In genomic region chr9:33289501-33289900, GRCh38 we compare ENCODE assay signal across 8 cellular contexts. TPM values are rescaled to one million over a fixed set of nuclear protein-coding genes. Genes with fewer than 3 reads are reported as not detected.
DNase-seq lines count a peak whose midpoint lies in the region; ATAC-seq and TF ChIP-seq lines count a peak whose summit lies in the region.

No MANE protein-coding gene starts in this region.

- H3K9me3 Mint-ChIP-seq in GM23338 (no peaks in the 10 kb centered on the region; the same call in 2 of the 3 replicates), natural killer cell (no peaks in the 10 kb centered on the region)

- H3K4me3 ChIP-seq in GM23338 = peak overlapping the region; percentile 83

- peaks cover 38% of the 10 kb centered on the region for H3K79me2 ChIP-seq in GM23338 (replicated peaks; ENCODE audit: insufficient read depth)

- H3K27me3 Mint-ChIP-seq in GM23338 (ENCODE audit: insufficient read depth, low read depth, poor library complexity) = peaks cover 7% of the 10 kb centered on the region
- peaks cover 0 to 3% of the 10 kb centered on the region in 2 donors for H3K27me3 Mint-ChIP-seq in natural killer cell (ENCODE audit: low read depth in 2 of 2)

- peaks cover 13% of the 10 kb centered on the region for H3K4me1 Mint-ChIP-seq in GM23338
- peaks cover 37% of the 10 kb centered on the region in 2 donors for H3K4me1 Mint-ChIP-seq in natural killer cell

- no peaks in the 10 kb centered on the region for H3K27me3 ChIP-seq in GM23338 (ENCODE audit: insufficient read depth)

- no peaks in the 10 kb centered on the region; the same call in 1 of the 2 replicates for H4K20me1 ChIP-seq in GM23338 (replicated peaks; ENCODE audit: insufficient read depth)

- no peaks in the 10 kb centered on the region; the same call in 1 of the 2 replicates for H3K36me3 ChIP-seq in GM23338 (ENCODE audit: insufficient read depth)

- H3K27ac Mint-ChIP-seq in GM23338 = peak overlapping the region; percentile 100
- peak overlapping the region; percentile 100 for H3K27ac Mint-ChIP-seq in natural killer cell

- H3K27ac ChIP-seq in GM23338 (ENCODE audit: low read depth) = peak overlapping the region; percentile 96; the same call in 1 of the 2 replicates

- DNase-seq in GM23338 (ENCODE audit: low spot score) (peak; percentile 13), UCSD-AML1 (lab: John Stamatoyannopoulos, UW; ENCODE audit: unreplicated experiment) (peak; percentile 42), ecto neural progenitor cell (ENCODE audit: low spot score) (peak; percentile 47), natural killer cell (peak; percentile 21), GDM1 (lab: John Stamatoyannopoulos, UW) (no peak)

- H3F3A ChIP-seq in GM23338 (replicated peaks; ENCODE audit: low read depth) = no peaks in the 10 kb centered on the region

- ATAC-seq in GM23338 (peak; percentile 10), natural killer cell (no peak), HG03280 (IDR thresholded peaks at IDR 0.05; ENCODE audit: unreplicated experiment) (no peak), HG02610 (IDR thresholded peaks at IDR 0.05; ENCODE audit: unreplicated experiment) (no peak), HG03045 (IDR thresholded peaks at IDR 0.05; ENCODE audit: unreplicated experiment) (no peak)

- intact Hi-C loops in natural killer cell (cut with micrococcal nuclease) = no loop called here

- peak overlapping the region; percentile 83 for H3K4me2 ChIP-seq in GM23338

- H3K36me3 Mint-ChIP-seq in GM23338 (ENCODE audit: low read depth) = peaks cover 7% of the 10 kb centered on the region
- H3K36me3 Mint-ChIP-seq in natural killer cell = peaks cover 3% of the 10 kb centered on the region

- H3K4me3 Mint-ChIP-seq in GM23338 (peak overlapping the region; percentile 100), natural killer cell (peak overlapping the region; percentile 99)

- TF ChIP-seq CTCF in GM23338 (conservative IDR thresholded peaks at IDR 0.05; ENCODE audit: low read depth in 2 of 2) (no peak), natural killer cell (IDR thresholded peaks at IDR 0.05) (no peak)

- H3K4me1 ChIP-seq in GM23338 (ENCODE audit: insufficient read depth) = 0 out of 2 replicates have a peak, but pooled peaks cover 5% of the 10 kb centered on the region

- H3K9me2 ChIP-seq in GM23338 (ENCODE audit: insufficient read depth) = no peaks in the 10 kb centered on the region

- no peak overlapping the region for H2AFZ ChIP-seq in GM23338

TF ChIP-seq in GM23338, 12 proteins besides CTCF, POLR2A, EP300 and RAD21 (continues in another document):
- TF ChIP-seq ZNF114 (CRISPR knock-in tag; IDR thresholded peaks at IDR 0.05) (no peak), CREB1 (CRISPR knock-in tag; IDR thresholded peaks at IDR 0.05; ENCODE audit: low read depth) (no peak), ETS1 (IDR thresholded peaks at IDR 0.05) (no peak), ZNF462 (CRISPR knock-in tag; IDR thresholded peaks at IDR 0.05) (no peak), JUNB (IDR thresholded peaks at IDR 0.05; ENCODE audit: unreplicated experiment) (no peak), POLR2AphosphoS5 (IDR thresholded peaks at IDR 0.05; ENCODE audit: low read depth) (no peak), EZH2 (IDR thresholded peaks at IDR 0.05; ENCODE audit: low read depth, unreplicated experiment) (no peak), STAT1 (IDR thresholded peaks at IDR 0.05; ENCODE audit: unreplicated experiment) (no peak)

RNA-seq across cellular contexts. Expression of gene NFX1, which starts 0.8 kb away (rescaled TPM):
- total RNA-seq in GM23338 (2014; rRNA removed; shearing (Covaris generic)) = 26.1 and 29.7 TPM in 2 replicates
- 11.9 and 13.9 TPM in 2 replicates for polyA plus RNA-seq in GM23338 (2016; fragmentation: Nextera tagmentation; extraction: Ambion mirVana)
- 10 to 100 TPM; 33.0 to 38.8 (median 38.5) TPM for total RNA-seq in natural killer cell

RNA-seq across cellular contexts. Expression of gene CHMP5, which starts 24.7 kb away (rescaled TPM):
- 30.9 and 33.4 TPM in 2 replicates for total RNA-seq in GM23338 (2014; rRNA removed; shearing (Covaris generic))
- polyA plus RNA-seq in GM23338 (2016; fragmentation: Nextera tagmentation; extraction: Ambion mirVana) = 68.5 and 77.8 TPM in 2 replicates
- total RNA-seq in natural killer cell = 10 to 100 TPM; 21.3 to 24.5 (median 24.0) TPM

RNA-seq across cellular contexts. Expression of gene BAG1, which starts 25.0 kb away (rescaled TPM):
- 44.0 and 55.4 TPM in 2 replicates for total RNA-seq in GM23338 (2014; rRNA removed; shearing (Covaris generic))
- 39.2 and 44.7 TPM in 2 replicates for polyA plus RNA-seq in GM23338 (2016; fragmentation: Nextera tagmentation; extraction: Ambion mirVana)
- 100 to 1,000 TPM in 1 of 3 donors, 10 to 100 TPM in 2; 83.4 to 102 (median 93.4) TPM for total RNA-seq in natural killer cell

RNA-seq across cellular contexts. Expression of gene SPINK4, which starts 49.5 kb away (rescaled TPM):
- total RNA-seq in GM23338 (2014; rRNA removed; shearing (Covaris generic)) = not detected in 2 replicates
- not detected in 2 replicates for polyA plus RNA-seq in GM23338 (2016; fragmentation: Nextera tagmentation; extraction: Ambion mirVana)
- total RNA-seq in natural killer cell = not detected
